Comparison of ENCODE assay signal across 1 cellular context in the genomic region with DNA sequence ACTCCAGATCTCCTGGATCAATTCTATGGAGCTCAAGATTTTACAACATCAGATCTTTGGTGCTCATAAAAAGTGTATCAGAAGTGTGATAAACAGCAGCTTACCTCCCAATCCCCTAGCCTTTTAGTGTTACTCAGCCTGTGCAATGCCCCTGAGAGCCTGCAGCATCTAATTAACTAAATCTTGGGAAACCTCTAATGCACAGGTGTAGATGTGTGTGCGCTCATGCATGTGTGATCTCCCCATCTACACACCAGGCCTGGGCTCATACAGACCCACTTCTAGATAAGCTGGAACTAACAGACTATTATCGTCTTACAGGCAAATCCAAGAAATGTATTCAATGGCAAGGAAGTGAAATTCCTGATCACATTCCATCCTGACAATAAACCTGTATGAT.
TF ChIP-seq lines count a peak whose summit lies in the region.

No MANE protein-coding gene starts in this region.

TF ChIP-seq in K562, 482 proteins besides CTCF, POLR2A, EP300 and RAD21 (continued from another document):
- TF ChIP-seq, protein P1, sequence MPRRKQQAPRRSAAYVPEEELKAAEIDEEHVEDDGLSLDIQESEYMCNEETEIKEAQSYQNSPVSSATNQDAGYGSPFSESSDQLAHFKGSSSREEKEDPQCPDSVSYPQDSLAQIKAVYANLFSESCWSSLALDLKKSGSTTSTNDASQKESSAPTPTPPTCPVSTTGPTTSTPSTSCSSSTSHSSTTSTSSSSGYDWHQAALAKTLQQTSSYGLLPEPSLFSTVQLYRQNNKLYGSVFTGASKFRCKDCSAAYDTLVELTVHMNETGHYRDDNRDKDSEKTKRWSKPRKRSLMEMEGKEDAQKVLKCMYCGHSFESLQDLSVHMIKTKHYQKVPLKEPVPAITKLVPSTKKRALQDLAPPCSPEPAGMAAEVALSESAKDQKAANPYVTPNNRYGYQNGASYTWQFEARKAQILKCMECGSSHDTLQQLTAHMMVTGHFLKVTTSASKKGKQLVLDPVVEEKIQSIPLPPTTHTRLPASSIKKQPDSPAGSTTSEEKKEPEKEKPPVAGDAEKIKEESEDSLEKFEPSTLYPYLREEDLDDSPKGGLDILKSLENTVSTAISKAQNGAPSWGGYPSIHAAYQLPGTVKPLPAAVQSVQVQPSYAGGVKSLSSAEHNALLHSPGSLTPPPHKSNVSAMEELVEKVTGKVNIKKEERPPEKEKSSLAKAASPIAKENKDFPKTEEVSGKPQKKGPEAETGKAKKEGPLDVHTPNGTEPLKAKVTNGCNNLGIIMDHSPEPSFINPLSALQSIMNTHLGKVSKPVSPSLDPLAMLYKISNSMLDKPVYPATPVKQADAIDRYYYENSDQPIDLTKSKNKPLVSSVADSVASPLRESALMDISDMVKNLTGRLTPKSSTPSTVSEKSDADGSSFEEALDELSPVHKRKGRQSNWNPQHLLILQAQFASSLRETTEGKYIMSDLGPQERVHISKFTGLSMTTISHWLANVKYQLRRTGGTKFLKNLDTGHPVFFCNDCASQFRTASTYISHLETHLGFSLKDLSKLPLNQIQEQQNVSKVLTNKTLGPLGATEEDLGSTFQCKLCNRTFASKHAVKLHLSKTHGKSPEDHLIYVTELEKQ (CRISPR knock-in tag; IDR thresholded peaks at IDR 0.05): no peak
- TF ChIP-seq, protein P2, sequence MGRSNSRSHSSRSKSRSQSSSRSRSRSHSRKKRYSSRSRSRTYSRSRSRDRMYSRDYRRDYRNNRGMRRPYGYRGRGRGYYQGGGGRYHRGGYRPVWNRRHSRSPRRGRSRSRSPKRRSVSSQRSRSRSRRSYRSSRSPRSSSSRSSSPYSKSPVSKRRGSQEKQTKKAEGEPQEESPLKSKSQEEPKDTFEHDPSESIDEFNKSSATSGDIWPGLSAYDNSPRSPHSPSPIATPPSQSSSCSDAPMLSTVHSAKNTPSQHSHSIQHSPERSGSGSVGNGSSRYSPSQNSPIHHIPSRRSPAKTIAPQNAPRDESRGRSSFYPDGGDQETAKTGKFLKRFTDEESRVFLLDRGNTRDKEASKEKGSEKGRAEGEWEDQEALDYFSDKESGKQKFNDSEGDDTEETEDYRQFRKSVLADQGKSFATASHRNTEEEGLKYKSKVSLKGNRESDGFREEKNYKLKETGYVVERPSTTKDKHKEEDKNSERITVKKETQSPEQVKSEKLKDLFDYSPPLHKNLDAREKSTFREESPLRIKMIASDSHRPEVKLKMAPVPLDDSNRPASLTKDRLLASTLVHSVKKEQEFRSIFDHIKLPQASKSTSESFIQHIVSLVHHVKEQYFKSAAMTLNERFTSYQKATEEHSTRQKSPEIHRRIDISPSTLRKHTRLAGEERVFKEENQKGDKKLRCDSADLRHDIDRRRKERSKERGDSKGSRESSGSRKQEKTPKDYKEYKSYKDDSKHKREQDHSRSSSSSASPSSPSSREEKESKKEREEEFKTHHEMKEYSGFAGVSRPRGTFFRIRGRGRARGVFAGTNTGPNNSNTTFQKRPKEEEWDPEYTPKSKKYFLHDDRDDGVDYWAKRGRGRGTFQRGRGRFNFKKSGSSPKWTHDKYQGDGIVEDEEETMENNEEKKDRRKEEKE (IDR thresholded peaks at IDR 0.05; ENCODE audit: borderline replicate concordance in 1 of 2, control insufficient read depth in 1 of 2, low read depth in 2 of 2, low read length in 1 of 2): no peak
- TF ChIP-seq CBX5 (IDR thresholded peaks at IDR 0.05; ENCODE audit: borderline replicate concordance, low read depth) (no peak), MCM5 (IDR thresholded peaks at IDR 0.05; ENCODE audit: low read depth) (no peak), MTA1 (IDR thresholded peaks at IDR 0.05; ENCODE audit: borderline replicate concordance) (no peak), SMAD3 (CRISPR knock-in tag; conservative IDR thresholded peaks at IDR 0.05) (no peak), MEF2A (IDR thresholded peaks at IDR 0.05; ENCODE audit: control insufficient read depth, low read depth, low read length) (no peak), KAT8 (IDR thresholded peaks at IDR 0.05; ENCODE audit: low read depth) (no peak), MAFK (IDR thresholded peaks at IDR 0.05; ENCODE audit: low read length) (no peak)
